8 cellular contexts compared by ENCODE assay signal in the genomic region with DNA sequence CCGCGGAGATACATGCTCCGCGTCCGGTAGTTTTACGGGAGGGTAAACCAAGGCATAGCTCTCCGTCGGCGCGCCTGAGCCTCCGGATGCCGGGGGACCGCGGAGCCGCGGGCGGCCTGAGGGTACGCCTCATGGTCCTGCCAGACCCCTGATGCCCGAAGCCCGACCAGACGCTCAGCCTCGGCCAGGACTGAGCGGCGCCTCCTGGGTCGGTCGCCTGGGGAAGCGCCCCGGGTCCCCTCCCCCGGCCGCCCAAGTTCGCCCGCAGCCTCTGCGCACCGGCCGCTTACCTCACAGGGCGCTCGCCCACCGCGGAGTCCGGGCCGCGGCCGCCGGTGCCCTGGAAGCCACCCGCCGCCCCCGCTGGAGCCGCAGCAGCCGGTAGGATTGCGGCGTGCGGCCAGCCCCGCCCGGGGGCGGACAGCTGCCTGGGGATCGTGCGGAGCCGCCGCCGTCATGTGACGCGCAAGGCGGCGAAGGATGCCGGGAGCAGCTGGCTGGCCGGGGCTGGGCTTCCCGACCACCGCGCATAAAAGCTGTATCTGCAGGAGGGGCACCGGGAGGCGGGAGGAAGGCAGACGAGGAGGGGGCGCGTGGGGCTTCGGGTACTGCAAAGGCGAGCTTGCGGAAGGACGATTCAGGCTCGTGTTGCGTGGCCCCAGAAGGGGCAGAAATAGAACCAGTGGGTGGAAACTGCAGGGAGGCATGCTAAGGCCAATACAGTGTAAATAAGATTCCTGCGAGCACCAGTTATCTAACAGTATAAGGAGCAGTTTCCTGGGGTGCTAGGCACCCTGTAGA. TPM values are rescaled to one million over a fixed set of nuclear protein-coding genes. Genes with fewer than 3 reads are reported as not detected.
A peak's percentile ranks its signal among the peaks of the same experiment; 100 is the strongest.
DNase-seq lines count a peak whose midpoint lies in the region; ATAC-seq, FAIRE-seq and TF ChIP-seq lines count a peak whose summit lies in the region.

Gene FBXO10, minus strand, starts transcription at position 460 of the 801 bp plus-strand sequence. CDS start 34,612 bp downstream, outside the sequence.

- no peak for TF ChIP-seq EP300 in H1 (IDR thresholded peaks at IDR 0.05; ENCODE audit: borderline replicate concordance in 1 of 2, low read depth in 2 of 2, low read length in 2 of 2)

- peak within 1 kb of the TSS; percentile 88; the same call in 1 of the 2 replicates for H3K18ac ChIP-seq in H1 (ENCODE audit: extremely low read depth, low read length)

- H4K20me1 ChIP-seq in H1 (replicated peaks in 1 of 2; ENCODE audit: control insufficient read depth in 1 of 2, insufficient read depth in 2 of 2, low read length in 2 of 2), result peaks cover 5 to 6% of the 10 kb centered on the region in 2 experiments

- no peak within 1 kb of the TSS for H2AK5ac ChIP-seq in H1 (ENCODE audit: low read depth, low read length)

- intact Hi-C loops in activated CD8-positive, alpha-beta T cell treated with anti-CD3 and anti-CD28 coated beads for 36 hours (cut with micrococcal nuclease), result no loop called here

- H2BK15ac ChIP-seq in H1 (ENCODE audit: low read length), result 0 out of 2 replicates have a peak within 1 kb of the TSS, but pooled peaks have one; percentile 9

- H3K9ac ChIP-seq in H1 (replicated peaks in 1 of 4; ENCODE audit: extremely low read depth in 1 of 4, low read depth in 3 of 4, low read length in 3 of 4), result peak within 1 kb of the TSS; percentile 56 to 84 (median 68)

- H2AFZ ChIP-seq in H1 (ENCODE audit: low read length), result peak within 1 kb of the TSS; percentile 88

- H3K79me2 ChIP-seq in H1 (ENCODE audit: control insufficient read depth in 1 of 2, insufficient read depth in 2 of 2, low read length in 2 of 2), result peaks cover 0 to 16% of the 10 kb centered on the region in 2 experiments; a peak in 2 of 4 replicates

- H3K9me3 ChIP-seq in H1 (ENCODE audit: insufficient read depth in 2 of 2, low read depth in 1 of 2, low read length in 1 of 2), result no peaks in the 10 kb centered on the region

- no peak within 1 kb of the TSS for H2BK120ac ChIP-seq in H1 (replicated peaks; ENCODE audit: low read depth, low read length)

- no peaks in the 10 kb centered on the region for H3K9me3 Mint-ChIP-seq in activated CD8-positive, alpha-beta T cell treated with anti-CD3 and anti-CD28 coated beads for 36 hours

- H3K27ac Mint-ChIP-seq in activated CD8-positive, alpha-beta T cell treated with anti-CD3 and anti-CD28 coated beads for 36 hours, result no peak within 1 kb of the TSS

- peak within 1 kb of the TSS; percentile 3 for H4K5ac ChIP-seq in H1 (ENCODE audit: insufficient read length, low read depth, low read length)

- POLR2A ChIA-PET in activated CD8-positive, alpha-beta T cell treated with anti-CD3 and anti-CD28 coated beads for 36 hours (lab: Charles Lee), result interaction anchor here (1.0 to 10.7 kb wide), 5 partner anchors 8 to 81 kb away, joined by 3 to 79 read pairs (median 3); partner anchors contain the start of gene TOMM5
- POLR2A ChIA-PET in H1 (lab: Charles Lee; ENCODE audit: partially characterized antibody), result interaction anchor here (0.6 to 8.0 kb wide), 9 partner anchors 10 to 198 kb away, joined by 3 to 52 read pairs (median 3); partner anchors contain the start of genes POLR1E and TOMM5

- no peaks in the 10 kb centered on the region; a peak in 1 of 7 replicates for H3K27me3 ChIP-seq in H1 (replicated peaks in 1 of 4; ENCODE audit: control insufficient read depth in 3 of 4, extremely low read depth in 1 of 4, insufficient read depth in 3 of 4, low read length in 3 of 4)

- H2BK12ac ChIP-seq in H1 (ENCODE audit: low read depth, low read length), result no peak within 1 kb of the TSS; the same call in 1 of the 2 replicates

- CTCF ChIA-PET in activated CD8-positive, alpha-beta T cell treated with anti-CD3 and anti-CD28 coated beads for 36 hours (lab: Charles Lee), result interaction anchor here (0.5 to 3.2 kb wide), 4 partner anchors 16 to 85 kb away, joined by 3 to 13 read pairs (median 7); partner anchors contain the start of gene TOMM5
- CTCF ChIA-PET in H1 (lab: Charles Lee; ENCODE audit: partially characterized antibody), result interaction anchor here (1.2 to 1.5 kb wide), 2 partner anchors 10 to 94 kb away, joined by 3 to 5 read pairs; no protein-coding TSS in a partner anchor

- H3K27me3 Mint-ChIP-seq in activated CD8-positive, alpha-beta T cell treated with anti-CD3 and anti-CD28 coated beads for 36 hours, result no peaks in the 10 kb centered on the region

- TF ChIP-seq POLR2A in H1 (IDR thresholded peaks at IDR 0.05; ENCODE audit: control extremely low read depth in 1 of 2, low read depth in 2 of 2, low read length in 2 of 2), result peak; percentile 62 to 64; a peak in 2 of 3 replicates

- H3K36me3 Mint-ChIP-seq in activated CD8-positive, alpha-beta T cell treated with anti-CD3 and anti-CD28 coated beads for 36 hours (ENCODE audit: low read depth), result peaks cover 22% of the 10 kb centered on the region

- peak; percentile 70 for DNase-seq in NCI-H1436 (lab: John Stamatoyannopoulos, UW)
- no peak for DNase-seq in NCI-H1436 treated with DMSO at 0.1 percent for 48 hours (lab: John Stamatoyannopoulos, UW)
- DNase-seq in NCI-H2196 treated with DMSO at 0.1 percent for 48 hours (lab: John Stamatoyannopoulos, UW; ENCODE audit: unreplicated experiment), result peak; percentile 34
- peak; percentile 53 for DNase-seq in activated CD8-positive, alpha-beta T cell treated with anti-CD3 and anti-CD28 coated beads for 36 hours
- DNase-seq in H1 (ENCODE audit: low read depth in 1 of 2, low spot score in 2 of 2), result peak; percentile 34 to 85
- peak; percentile 76 to 77 for DNase-seq in lung microvascular endothelial cell (ENCODE audit: low read depth in 2 of 2)
- DNase-seq in stimulated activated CD8-positive, alpha-beta memory T cell treated with anti-CD3 and anti-CD28 coated beads, Interleukin-15, amount 100 ng/mL, for 24 hours (ENCODE audit: low read depth), result peak; percentile 6

- H3K14ac ChIP-seq in H1 (ENCODE audit: insufficient read length), result no peak within 1 kb of the TSS

- peak within 1 kb of the TSS; percentile 70 for H3K4me3 Mint-ChIP-seq in activated CD8-positive, alpha-beta T cell treated with anti-CD3 and anti-CD28 coated beads for 36 hours

- peak; percentile 55 for ATAC-seq in HG02938 (IDR thresholded peaks at IDR 0.05; ENCODE audit: unreplicated experiment)
- peak; percentile 76 for ATAC-seq in activated CD8-positive, alpha-beta T cell treated with anti-CD3 and anti-CD28 coated beads for 36 hours

- peak within 1 kb of the TSS; percentile 75 for H4K91ac ChIP-seq in H1 (replicated peaks; ENCODE audit: insufficient read length, low read length)

- no peak within 1 kb of the TSS for H3K56ac ChIP-seq in H1 (replicated peaks; ENCODE audit: insufficient read length, low read depth, low read length)

- peaks cover 0 to 7% (median 0%) of the 10 kb centered on the region in 4 experiments; a peak in 1 of 8 replicates for H3K36me3 ChIP-seq in H1 (ENCODE audit: control insufficient read depth in 2 of 4, insufficient read depth in 4 of 4, low read length in 3 of 4)

- TF ChIP-seq RAD21 in H1 (IDR thresholded peaks at IDR 0.05 in 1 of 2, conservative IDR thresholded peaks at IDR 0.05 in 1 of 2; ENCODE audit: low read depth in 2 of 2, low read length in 2 of 2), result no peak; a peak in 1 of 4 replicates

- peaks cover 8 to 25% (median 18%) of the 10 kb centered on the region in 4 experiments for H3K4me1 ChIP-seq in H1 (replicated peaks in 1 of 4; ENCODE audit: control insufficient read depth in 3 of 4, insufficient read depth in 4 of 4, low read length in 3 of 4)

- 3% methylated on average over 67 of the region's 81 CpGs; no CpG with 5 or more reads in 1 of the 2 experiments for WGBS in H1 (ENCODE audit: extremely low coverage in 1 of 2, insufficient coverage in 1 of 2, insufficient read length in 1 of 2, insufficient replicate concordance in 2 of 2, low coverage in 1 of 2, low lambda C conversion rate in 2 of 2, missing lambda C conversion rate in 1 of 2), 2 experiments

- peak within 1 kb of the TSS; percentile 69 to 91 (median 79) for H3K4me3 ChIP-seq in H1 (ENCODE audit: extremely low read depth in 1 of 4, insufficient read depth in 2 of 4, low read depth in 3 of 4, low read length in 4 of 4)

- H3K27ac ChIP-seq in H1 (ENCODE audit: low read depth, low read length), result peak within 1 kb of the TSS; percentile 25; the same call in 1 of the 2 replicates

- H3K23ac ChIP-seq in H1 (ENCODE audit: insufficient read length), result no peak within 1 kb of the TSS

- peaks cover 19% of the 10 kb centered on the region for H3K4me1 Mint-ChIP-seq in activated CD8-positive, alpha-beta T cell treated with anti-CD3 and anti-CD28 coated beads for 36 hours (ENCODE audit: low read depth)

- peak within 1 kb of the TSS; percentile 85 for H4K8ac ChIP-seq in H1 (ENCODE audit: extremely low read depth, insufficient read depth, low read length)

- H3K79me1 ChIP-seq in H1 (ENCODE audit: low read depth, low read length), result peaks cover 7% of the 10 kb centered on the region

- TF ChIP-seq CTCF in activated CD8-positive, alpha-beta T cell treated with anti-CD3 and anti-CD28 coated beads for 36 hours (IDR thresholded peaks at IDR 0.05), result no peak
- TF ChIP-seq CTCF in H1 (IDR thresholded peaks at IDR 0.05; ENCODE audit: control extremely low read depth in 1 of 3, insufficient read depth in 1 of 3, low read depth in 1 of 3, low read length in 3 of 3), result no peak

- peak within 1 kb of the TSS; percentile 91 to 94 for H3K4me2 ChIP-seq in H1 (ENCODE audit: insufficient read depth in 1 of 2, low read depth in 2 of 2, low read length in 2 of 2)

- H2BK20ac ChIP-seq in H1 (ENCODE audit: low read length), result no peak within 1 kb of the TSS

- no peak for FAIRE-seq in H1 (lab: Jason Lieb, UNC)

- H2BK5ac ChIP-seq in H1 (ENCODE audit: low read depth, low read length), result peak within 1 kb of the TSS; percentile 55; the same call in 1 of the 2 replicates

- H3K23me2 ChIP-seq in H1 (ENCODE audit: low read depth, low read length), result peaks cover 9% of the 10 kb centered on the region

- peak within 1 kb of the TSS; percentile 27 for H3K4ac ChIP-seq in H1 (replicated peaks; ENCODE audit: insufficient read length, low read depth, low read length)

TF ChIP-seq in H1, 55 proteins besides CTCF, POLR2A, EP300 and RAD21 (continues in another document):
- TF ChIP-seq MAX (IDR thresholded peaks at IDR 0.05), result peak; percentile 46; the same call in 1 of the 2 replicates

RNA-seq across cellular contexts. Expression of gene FBXO10, which starts in this region (rescaled TPM):
- total RNA-seq in activated CD8-positive, alpha-beta T cell treated with anti-CD3 and anti-CD28 coated beads for 36 hours, result 1 to 10 TPM; 2.5 to 3.6 TPM
- 13.1 and 15.4 TPM in 2 replicates for total RNA-seq in H1 (2021; fragmentation: NEBNext Ultra II Directional; extraction: Animal tissue kit (Norgen Biotek cat#: 25700))
- 13.9 and 17.4 TPM in 2 replicates for polyA plus RNA-seq in H1 (2011; rRNA removed)
- 16.0 TPM for polyA plus RNA-seq in H1 (2011; cell fraction: cytosol; rRNA removed)
- 24.4 TPM for polyA plus RNA-seq in H1 (2011; cell fraction: nucleus; rRNA removed)
- 12.9 to 15.5 TPM (median 14.2 TPM) in 4 replicates for polyA plus RNA-seq in H1 (2012, experiment 1 of 2)
- polyA plus RNA-seq in H1 (2012, experiment 2 of 2), result 10.5 TPM
- 7.4 TPM for polyA plus RNA-seq in H1 (2013, experiment 1 of 2)
- 8.2 TPM for polyA plus RNA-seq in H1 (2013, experiment 2 of 2)
- 21.2 and 32.7 TPM in 2 replicates for polyA minus RNA-seq in H1 (2011; rRNA and poly(A)+ RNA removed)
- 11.5 TPM for polyA minus RNA-seq in H1 (2011; cell fraction: cytosol; rRNA and poly(A)+ RNA removed)
- polyA minus RNA-seq in H1 (2011; cell fraction: nucleus; rRNA and poly(A)+ RNA removed), result 15.6 TPM
- 9.8 and 13.3 TPM in 2 replicates for total RNA-seq in lung microvascular endothelial cell
